In genomic region chr2:185318271-185318724, GRCh38 we compare ENCODE assay signal across 1 cellular context.
TF ChIP-seq lines count a peak whose summit lies in the region.

No MANE protein-coding gene starts in this region.

TF ChIP-seq in HepG2, 621 proteins besides CTCF, POLR2A, EP300 and RAD21 (continues in another document):
- TF ChIP-seq, protein P1, sequence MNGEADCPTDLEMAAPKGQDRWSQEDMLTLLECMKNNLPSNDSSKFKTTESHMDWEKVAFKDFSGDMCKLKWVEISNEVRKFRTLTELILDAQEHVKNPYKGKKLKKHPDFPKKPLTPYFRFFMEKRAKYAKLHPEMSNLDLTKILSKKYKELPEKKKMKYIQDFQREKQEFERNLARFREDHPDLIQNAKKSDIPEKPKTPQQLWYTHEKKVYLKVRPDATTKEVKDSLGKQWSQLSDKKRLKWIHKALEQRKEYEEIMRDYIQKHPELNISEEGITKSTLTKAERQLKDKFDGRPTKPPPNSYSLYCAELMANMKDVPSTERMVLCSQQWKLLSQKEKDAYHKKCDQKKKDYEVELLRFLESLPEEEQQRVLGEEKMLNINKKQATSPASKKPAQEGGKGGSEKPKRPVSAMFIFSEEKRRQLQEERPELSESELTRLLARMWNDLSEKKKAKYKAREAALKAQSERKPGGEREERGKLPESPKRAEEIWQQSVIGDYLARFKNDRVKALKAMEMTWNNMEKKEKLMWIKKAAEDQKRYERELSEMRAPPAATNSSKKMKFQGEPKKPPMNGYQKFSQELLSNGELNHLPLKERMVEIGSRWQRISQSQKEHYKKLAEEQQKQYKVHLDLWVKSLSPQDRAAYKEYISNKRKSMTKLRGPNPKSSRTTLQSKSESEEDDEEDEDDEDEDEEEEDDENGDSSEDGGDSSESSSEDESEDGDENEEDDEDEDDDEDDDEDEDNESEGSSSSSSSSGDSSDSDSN (CRISPR knock-in tag; IDR thresholded peaks at IDR 0.05): no peak
- TF ChIP-seq RBM39 (IDR thresholded peaks at IDR 0.05; ENCODE audit: low read depth, low read length, poor library complexity, severe bottlenecking) (no peak), CEBPB (IDR thresholded peaks at IDR 0.05; ENCODE audit: borderline replicate concordance, low read depth, low read length) (no peak), ATF1 (CRISPR knock-in tag; IDR thresholded peaks at IDR 0.05) (peak; percentile 27; the same call in 1 of the 2 replicates), POLR2AphosphoS2 (IDR thresholded peaks at IDR 0.05; ENCODE audit: low read depth, low read length) (no peak), SRSF1 (optimal IDR thresholded peaks at IDR 0.05; ENCODE audit: low read depth, low read length) (no peak), SMARCC2 (IDR thresholded peaks at IDR 0.05) (no peak), ZNF44 (CRISPR knock-in tag; IDR thresholded peaks at IDR 0.05) (no peak), ZNF703 (CRISPR knock-in tag; IDR thresholded peaks at IDR 0.05; ENCODE audit: borderline replicate concordance) (no peak), ZNF33A (CRISPR knock-in tag; IDR thresholded peaks at IDR 0.05; ENCODE audit: borderline replicate concordance) (no peak), PLSCR1 (CRISPR knock-in tag; IDR thresholded peaks at IDR 0.05; ENCODE audit: borderline replicate concordance) (no peak), TFAP4 (IDR thresholded peaks at IDR 0.05; ENCODE audit: borderline replicate concordance, low read depth) (0 out of 2 replicates have a peak, but pooled peaks have one; percentile 51), GATAD1 (CRISPR knock-in tag; IDR thresholded peaks at IDR 0.05) (no peak), ZNF672 (CRISPR knock-in tag; IDR thresholded peaks at IDR 0.05) (no peak), MNT (IDR thresholded peaks at IDR 0.05) (no peak), U2AF2 (IDR thresholded peaks at IDR 0.05; ENCODE audit: low read depth, low read length) (no peak), ZNF83 (CRISPR knock-in tag; IDR thresholded peaks at IDR 0.05; ENCODE audit: borderline replicate concordance) (no peak), NFYB (CRISPR knock-in tag; IDR thresholded peaks at IDR 0.05) (no peak), PTBP1 (IDR thresholded peaks at IDR 0.05; ENCODE audit: low read depth, low read length, poor library complexity, severe bottlenecking) (no peak), ISL2 (CRISPR knock-in tag; IDR thresholded peaks at IDR 0.05) (peak; percentile 64), SKI (IDR thresholded peaks at IDR 0.05; ENCODE audit: partially characterized antibody) (no peak), HMG20A (CRISPR knock-in tag; IDR thresholded peaks at IDR 0.05; ENCODE audit: borderline replicate concordance) (peak; percentile 53; the same call in 1 of the 2 replicates), CCAR2 (optimal IDR thresholded peaks at IDR 0.05; ENCODE audit: low read depth, low read length) (no peak), SP140L (CRISPR knock-in tag; IDR thresholded peaks at IDR 0.05; ENCODE audit: borderline replicate concordance) (no peak), HDAC2 (CRISPR knock-in tag; IDR thresholded peaks at IDR 0.05) (peak; percentile 51; the same call in 1 of the 2 replicates), ZMAT3 (CRISPR knock-in tag; conservative IDR thresholded peaks at IDR 0.05) (no peak), FOXP1 (IDR thresholded peaks at IDR 0.05) (no peak), FOXP1 (CRISPR knock-in tag; IDR thresholded peaks at IDR 0.05) (peak; percentile 65; the same call in 1 of the 2 replicates)
- TF ChIP-seq, protein P2, sequence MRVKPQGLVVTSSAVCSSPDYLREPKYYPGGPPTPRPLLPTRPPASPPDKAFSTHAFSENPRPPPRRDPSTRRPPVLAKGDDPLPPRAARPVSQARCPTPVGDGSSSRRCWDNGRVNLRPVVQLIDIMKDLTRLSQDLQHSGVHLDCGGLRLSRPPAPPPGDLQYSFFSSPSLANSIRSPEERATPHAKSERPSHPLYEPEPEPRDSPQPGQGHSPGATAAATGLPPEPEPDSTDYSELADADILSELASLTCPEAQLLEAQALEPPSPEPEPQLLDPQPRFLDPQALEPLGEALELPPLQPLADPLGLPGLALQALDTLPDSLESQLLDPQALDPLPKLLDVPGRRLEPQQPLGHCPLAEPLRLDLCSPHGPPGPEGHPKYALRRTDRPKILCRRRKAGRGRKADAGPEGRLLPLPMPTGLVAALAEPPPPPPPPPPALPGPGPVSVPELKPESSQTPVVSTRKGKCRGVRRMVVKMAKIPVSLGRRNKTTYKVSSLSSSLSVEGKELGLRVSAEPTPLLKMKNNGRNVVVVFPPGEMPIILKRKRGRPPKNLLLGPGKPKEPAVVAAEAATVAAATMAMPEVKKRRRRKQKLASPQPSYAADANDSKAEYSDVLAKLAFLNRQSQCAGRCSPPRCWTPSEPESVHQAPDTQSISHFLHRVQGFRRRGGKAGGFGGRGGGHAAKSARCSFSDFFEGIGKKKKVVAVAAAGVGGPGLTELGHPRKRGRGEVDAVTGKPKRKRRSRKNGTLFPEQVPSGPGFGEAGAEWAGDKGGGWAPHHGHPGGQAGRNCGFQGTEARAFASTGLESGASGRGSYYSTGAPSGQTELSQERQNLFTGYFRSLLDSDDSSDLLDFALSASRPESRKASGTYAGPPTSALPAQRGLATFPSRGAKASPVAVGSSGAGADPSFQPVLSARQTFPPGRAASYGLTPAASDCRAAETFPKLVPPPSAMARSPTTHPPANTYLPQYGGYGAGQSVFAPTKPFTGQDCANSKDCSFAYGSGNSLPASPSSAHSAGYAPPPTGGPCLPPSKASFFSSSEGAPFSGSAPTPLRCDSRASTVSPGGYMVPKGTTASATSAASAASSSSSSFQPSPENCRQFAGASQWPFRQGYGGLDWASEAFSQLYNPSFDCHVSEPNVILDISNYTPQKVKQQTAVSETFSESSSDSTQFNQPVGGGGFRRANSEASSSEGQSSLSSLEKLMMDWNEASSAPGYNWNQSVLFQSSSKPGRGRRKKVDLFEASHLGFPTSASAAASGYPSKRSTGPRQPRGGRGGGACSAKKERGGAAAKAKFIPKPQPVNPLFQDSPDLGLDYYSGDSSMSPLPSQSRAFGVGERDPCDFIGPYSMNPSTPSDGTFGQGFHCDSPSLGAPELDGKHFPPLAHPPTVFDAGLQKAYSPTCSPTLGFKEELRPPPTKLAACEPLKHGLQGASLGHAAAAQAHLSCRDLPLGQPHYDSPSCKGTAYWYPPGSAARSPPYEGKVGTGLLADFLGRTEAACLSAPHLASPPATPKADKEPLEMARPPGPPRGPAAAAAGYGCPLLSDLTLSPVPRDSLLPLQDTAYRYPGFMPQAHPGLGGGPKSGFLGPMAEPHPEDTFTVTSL (CRISPR knock-in tag; IDR thresholded peaks at IDR 0.05; ENCODE audit: borderline replicate concordance): peak; percentile 34; the same call in 1 of the 2 replicates
- TF ChIP-seq, protein P3, sequence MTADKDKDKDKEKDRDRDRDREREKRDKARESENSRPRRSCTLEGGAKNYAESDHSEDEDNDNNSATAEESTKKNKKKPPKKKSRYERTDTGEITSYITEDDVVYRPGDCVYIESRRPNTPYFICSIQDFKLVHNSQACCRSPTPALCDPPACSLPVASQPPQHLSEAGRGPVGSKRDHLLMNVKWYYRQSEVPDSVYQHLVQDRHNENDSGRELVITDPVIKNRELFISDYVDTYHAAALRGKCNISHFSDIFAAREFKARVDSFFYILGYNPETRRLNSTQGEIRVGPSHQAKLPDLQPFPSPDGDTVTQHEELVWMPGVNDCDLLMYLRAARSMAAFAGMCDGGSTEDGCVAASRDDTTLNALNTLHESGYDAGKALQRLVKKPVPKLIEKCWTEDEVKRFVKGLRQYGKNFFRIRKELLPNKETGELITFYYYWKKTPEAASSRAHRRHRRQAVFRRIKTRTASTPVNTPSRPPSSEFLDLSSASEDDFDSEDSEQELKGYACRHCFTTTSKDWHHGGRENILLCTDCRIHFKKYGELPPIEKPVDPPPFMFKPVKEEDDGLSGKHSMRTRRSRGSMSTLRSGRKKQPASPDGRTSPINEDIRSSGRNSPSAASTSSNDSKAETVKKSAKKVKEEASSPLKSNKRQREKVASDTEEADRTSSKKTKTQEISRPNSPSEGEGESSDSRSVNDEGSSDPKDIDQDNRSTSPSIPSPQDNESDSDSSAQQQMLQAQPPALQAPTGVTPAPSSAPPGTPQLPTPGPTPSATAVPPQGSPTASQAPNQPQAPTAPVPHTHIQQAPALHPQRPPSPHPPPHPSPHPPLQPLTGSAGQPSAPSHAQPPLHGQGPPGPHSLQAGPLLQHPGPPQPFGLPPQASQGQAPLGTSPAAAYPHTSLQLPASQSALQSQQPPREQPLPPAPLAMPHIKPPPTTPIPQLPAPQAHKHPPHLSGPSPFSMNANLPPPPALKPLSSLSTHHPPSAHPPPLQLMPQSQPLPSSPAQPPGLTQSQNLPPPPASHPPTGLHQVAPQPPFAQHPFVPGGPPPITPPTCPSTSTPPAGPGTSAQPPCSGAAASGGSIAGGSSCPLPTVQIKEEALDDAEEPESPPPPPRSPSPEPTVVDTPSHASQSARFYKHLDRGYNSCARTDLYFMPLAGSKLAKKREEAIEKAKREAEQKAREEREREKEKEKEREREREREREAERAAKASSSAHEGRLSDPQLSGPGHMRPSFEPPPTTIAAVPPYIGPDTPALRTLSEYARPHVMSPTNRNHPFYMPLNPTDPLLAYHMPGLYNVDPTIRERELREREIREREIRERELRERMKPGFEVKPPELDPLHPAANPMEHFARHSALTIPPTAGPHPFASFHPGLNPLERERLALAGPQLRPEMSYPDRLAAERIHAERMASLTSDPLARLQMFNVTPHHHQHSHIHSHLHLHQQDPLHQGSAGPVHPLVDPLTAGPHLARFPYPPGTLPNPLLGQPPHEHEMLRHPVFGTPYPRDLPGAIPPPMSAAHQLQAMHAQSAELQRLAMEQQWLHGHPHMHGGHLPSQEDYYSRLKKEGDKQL (CRISPR knock-in tag; IDR thresholded peaks at IDR 0.05; ENCODE audit: low read depth): peak; percentile 95
- TF ChIP-seq, protein P4, sequence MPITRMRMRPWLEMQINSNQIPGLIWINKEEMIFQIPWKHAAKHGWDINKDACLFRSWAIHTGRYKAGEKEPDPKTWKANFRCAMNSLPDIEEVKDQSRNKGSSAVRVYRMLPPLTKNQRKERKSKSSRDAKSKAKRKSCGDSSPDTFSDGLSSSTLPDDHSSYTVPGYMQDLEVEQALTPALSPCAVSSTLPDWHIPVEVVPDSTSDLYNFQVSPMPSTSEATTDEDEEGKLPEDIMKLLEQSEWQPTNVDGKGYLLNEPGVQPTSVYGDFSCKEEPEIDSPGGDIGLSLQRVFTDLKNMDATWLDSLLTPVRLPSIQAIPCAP (CRISPR knock-in tag; IDR thresholded peaks at IDR 0.05; ENCODE audit: low read depth): no peak
- TF ChIP-seq, protein P5, sequence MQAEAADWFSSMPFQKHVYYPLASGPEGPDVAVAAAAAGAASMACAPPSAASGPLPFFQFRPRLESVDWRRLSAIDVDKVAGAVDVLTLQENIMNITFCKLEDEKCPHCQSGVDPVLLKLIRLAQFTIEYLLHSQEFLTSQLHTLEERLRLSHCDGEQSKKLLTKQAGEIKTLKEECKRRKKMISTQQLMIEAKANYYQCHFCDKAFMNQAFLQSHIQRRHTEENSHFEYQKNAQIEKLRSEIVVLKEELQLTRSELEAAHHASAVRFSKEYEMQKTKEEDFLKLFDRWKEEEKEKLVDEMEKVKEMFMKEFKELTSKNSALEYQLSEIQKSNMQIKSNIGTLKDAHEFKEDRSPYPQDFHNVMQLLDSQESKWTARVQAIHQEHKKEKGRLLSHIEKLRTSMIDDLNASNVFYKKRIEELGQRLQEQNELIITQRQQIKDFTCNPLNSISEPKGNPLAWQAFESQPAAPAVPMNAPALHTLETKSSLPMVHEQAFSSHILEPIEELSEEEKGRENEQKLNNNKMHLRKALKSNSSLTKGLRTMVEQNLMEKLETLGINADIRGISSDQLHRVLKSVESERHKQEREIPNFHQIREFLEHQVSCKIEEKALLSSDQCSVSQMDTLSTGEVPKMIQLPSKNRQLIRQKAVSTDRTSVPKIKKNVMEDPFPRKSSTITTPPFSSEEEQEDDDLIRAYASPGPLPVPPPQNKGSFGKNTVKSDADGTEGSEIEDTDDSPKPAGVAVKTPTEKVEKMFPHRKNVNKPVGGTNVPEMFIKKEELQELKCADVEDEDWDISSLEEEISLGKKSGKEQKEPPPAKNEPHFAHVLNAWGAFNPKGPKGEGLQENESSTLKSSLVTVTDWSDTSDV (CRISPR knock-in tag; IDR thresholded peaks at IDR 0.05): no peak
- TF ChIP-seq, protein P6, sequence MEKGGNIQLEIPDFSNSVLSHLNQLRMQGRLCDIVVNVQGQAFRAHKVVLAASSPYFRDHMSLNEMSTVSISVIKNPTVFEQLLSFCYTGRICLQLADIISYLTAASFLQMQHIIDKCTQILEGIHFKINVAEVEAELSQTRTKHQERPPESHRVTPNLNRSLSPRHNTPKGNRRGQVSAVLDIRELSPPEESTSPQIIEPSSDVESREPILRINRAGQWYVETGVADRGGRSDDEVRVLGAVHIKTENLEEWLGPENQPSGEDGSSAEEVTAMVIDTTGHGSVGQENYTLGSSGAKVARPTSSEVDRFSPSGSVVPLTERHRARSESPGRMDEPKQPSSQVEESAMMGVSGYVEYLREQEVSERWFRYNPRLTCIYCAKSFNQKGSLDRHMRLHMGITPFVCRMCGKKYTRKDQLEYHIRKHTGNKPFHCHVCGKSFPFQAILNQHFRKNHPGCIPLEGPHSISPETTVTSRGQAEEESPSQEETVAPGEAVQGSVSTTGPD (CRISPR knock-in tag; IDR thresholded peaks at IDR 0.05): no peak
